ENCODE assay signal across 1 cellular context in the genomic region with DNA sequence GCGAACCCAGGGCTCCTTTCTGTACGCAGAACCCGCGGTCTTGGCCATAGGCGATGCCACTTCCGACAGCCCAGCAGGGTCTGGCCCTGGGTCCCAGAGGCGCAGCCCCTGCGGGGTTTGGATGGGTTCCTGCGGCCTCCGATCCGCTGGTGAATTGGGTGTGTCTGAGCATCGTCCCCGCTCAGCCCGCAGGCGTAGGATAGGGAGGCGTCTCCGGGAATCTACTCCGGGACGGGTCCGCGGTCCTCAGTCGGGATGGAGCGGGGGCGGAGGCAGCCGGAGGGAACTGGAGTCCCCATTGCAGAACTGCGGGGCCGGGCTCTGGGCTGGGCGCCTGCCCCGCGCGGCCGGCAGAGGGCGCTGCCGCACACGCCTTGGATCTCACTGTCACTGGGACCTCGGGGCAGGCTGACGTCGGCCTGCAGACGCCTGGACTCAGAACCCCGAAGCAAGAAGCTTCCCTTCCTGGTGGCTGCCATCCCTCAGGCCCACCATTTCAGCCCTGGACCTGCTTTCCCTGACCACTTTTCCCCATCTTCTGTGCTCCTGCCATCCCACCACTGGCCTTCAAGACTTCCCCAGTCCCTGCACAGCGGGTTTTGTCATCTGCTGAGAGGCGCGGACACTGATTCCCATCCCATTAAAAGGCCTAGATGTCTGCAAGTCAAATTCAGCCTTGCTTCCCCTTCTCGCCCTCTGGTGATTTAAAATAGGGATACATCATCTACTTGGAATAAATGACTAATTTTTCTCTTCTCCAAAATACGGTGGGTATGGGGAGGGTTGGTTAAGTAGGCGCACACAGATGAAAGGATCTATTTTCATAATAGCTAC.
A peak's percentile ranks its signal among the peaks of the same experiment; 100 is the strongest.
TF ChIP-seq lines count a peak whose summit lies in the region.

No MANE protein-coding gene starts in this region.

TF ChIP-seq in HepG2, 621 proteins besides CTCF, POLR2A, EP300 and RAD21 (continued from another document and continues in another):
- TF ChIP-seq, protein P1, sequence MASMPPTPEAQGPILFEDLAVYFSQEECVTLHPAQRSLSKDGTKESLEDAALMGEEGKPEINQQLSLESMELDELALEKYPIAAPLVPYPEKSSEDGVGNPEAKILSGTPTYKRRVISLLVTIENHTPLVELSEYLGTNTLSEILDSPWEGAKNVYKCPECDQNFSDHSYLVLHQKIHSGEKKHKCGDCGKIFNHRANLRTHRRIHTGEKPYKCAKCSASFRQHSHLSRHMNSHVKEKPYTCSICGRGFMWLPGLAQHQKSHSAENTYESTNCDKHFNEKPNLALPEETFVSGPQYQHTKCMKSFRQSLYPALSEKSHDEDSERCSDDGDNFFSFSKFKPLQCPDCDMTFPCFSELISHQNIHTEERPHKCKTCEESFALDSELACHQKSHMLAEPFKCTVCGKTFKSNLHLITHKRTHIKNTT (CRISPR knock-in tag; IDR thresholded peaks at IDR 0.05), result no peak
- TF ChIP-seq, protein P2, sequence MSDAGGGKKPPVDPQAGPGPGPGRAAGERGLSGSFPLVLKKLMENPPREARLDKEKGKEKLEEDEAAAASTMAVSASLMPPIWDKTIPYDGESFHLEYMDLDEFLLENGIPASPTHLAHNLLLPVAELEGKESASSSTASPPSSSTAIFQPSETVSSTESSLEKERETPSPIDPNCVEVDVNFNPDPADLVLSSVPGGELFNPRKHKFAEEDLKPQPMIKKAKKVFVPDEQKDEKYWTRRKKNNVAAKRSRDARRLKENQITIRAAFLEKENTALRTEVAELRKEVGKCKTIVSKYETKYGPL (CRISPR knock-in tag; IDR thresholded peaks at IDR 0.05), result no peak
- TF ChIP-seq ZNF790 (CRISPR knock-in tag; IDR thresholded peaks at IDR 0.05; ENCODE audit: borderline replicate concordance) (0 out of 2 replicates have a peak, but pooled peaks have one; percentile 41), ZNF577 (CRISPR knock-in tag; IDR thresholded peaks at IDR 0.05; ENCODE audit: borderline replicate concordance, low read depth) (no peak), HOXD1 (CRISPR knock-in tag; IDR thresholded peaks at IDR 0.05) (0 out of 2 replicates have a peak, but pooled peaks have one; percentile 30), ZNF546 (CRISPR knock-in tag; conservative IDR thresholded peaks at IDR 0.05) (no peak), ZNF788 (CRISPR knock-in tag; IDR thresholded peaks at IDR 0.05; ENCODE audit: borderline replicate concordance) (0 out of 2 replicates have a peak, but pooled peaks have one; percentile 21), SIN3A (IDR thresholded peaks at IDR 0.05; ENCODE audit: borderline replicate concordance, low read depth, low read length) (no peak), KDM3A (CRISPR knock-in tag; IDR thresholded peaks at IDR 0.05; ENCODE audit: low read depth) (peak; percentile 62; the same call in 1 of the 2 replicates), MIER3 (CRISPR knock-in tag; IDR thresholded peaks at IDR 0.05; ENCODE audit: borderline replicate concordance) (no peak), TARDBP (CRISPR knock-in tag; IDR thresholded peaks at IDR 0.05) (no peak), MYC (CRISPR knock-in tag; IDR thresholded peaks at IDR 0.05; ENCODE audit: borderline replicate concordance) (peak; percentile 30; the same call in 1 of the 2 replicates), FOXJ3 (CRISPR knock-in tag; IDR thresholded peaks at IDR 0.05; ENCODE audit: borderline replicate concordance) (no peak), MXI1 (IDR thresholded peaks at IDR 0.05; ENCODE audit: borderline replicate concordance, low read depth, low read length) (no peak), ZNF724P (CRISPR knock-in tag; IDR thresholded peaks at IDR 0.05; ENCODE audit: borderline replicate concordance) (no peak), RBFOX2 (IDR thresholded peaks at IDR 0.05; ENCODE audit: low read depth, low read length) (no peak), SALL1 (CRISPR knock-in tag; IDR thresholded peaks at IDR 0.05) (peak; percentile 43; the same call in 1 of the 2 replicates), NR2C2 (CRISPR knock-in tag; IDR thresholded peaks at IDR 0.05; ENCODE audit: borderline replicate concordance) (no peak), ZNF484 (CRISPR knock-in tag; IDR thresholded peaks at IDR 0.05; ENCODE audit: borderline replicate concordance, low read depth) (no peak), ZNF567 (CRISPR knock-in tag; IDR thresholded peaks at IDR 0.05; ENCODE audit: borderline replicate concordance) (no peak), SP140L (CRISPR knock-in tag; IDR thresholded peaks at IDR 0.05; ENCODE audit: borderline replicate concordance) (no peak), KDM4B (CRISPR knock-in tag; IDR thresholded peaks at IDR 0.05) (0 out of 2 replicates have a peak, but pooled peaks have one; percentile 17), HNRNPK (IDR thresholded peaks at IDR 0.05; ENCODE audit: low read depth, low read length, poor library complexity, severe bottlenecking) (no peak), ETV5 (CRISPR knock-in tag; IDR thresholded peaks at IDR 0.05; ENCODE audit: borderline replicate concordance) (no peak), ZFP37 (CRISPR knock-in tag; IDR thresholded peaks at IDR 0.05; ENCODE audit: borderline replicate concordance) (no peak), CREB1 (IDR thresholded peaks at IDR 0.05) (no peak), CREB1 (CRISPR knock-in tag; IDR thresholded peaks at IDR 0.05) (no peak)
- TF ChIP-seq, protein P3, sequence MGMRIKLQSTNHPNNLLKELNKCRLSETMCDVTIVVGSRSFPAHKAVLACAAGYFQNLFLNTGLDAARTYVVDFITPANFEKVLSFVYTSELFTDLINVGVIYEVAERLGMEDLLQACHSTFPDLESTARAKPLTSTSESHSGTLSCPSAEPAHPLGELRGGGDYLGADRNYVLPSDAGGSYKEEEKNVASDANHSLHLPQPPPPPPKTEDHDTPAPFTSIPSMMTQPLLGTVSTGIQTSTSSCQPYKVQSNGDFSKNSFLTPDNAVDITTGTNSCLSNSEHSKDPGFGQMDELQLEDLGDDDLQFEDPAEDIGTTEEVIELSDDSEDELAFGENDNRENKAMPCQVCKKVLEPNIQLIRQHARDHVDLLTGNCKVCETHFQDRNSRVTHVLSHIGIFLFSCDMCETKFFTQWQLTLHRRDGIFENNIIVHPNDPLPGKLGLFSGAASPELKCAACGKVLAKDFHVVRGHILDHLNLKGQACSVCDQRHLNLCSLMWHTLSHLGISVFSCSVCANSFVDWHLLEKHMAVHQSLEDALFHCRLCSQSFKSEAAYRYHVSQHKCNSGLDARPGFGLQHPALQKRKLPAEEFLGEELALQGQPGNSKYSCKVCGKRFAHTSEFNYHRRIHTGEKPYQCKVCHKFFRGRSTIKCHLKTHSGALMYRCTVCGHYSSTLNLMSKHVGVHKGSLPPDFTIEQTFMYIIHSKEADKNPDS (CRISPR knock-in tag; IDR thresholded peaks at IDR 0.05), result no peak
- TF ChIP-seq, protein P4, sequence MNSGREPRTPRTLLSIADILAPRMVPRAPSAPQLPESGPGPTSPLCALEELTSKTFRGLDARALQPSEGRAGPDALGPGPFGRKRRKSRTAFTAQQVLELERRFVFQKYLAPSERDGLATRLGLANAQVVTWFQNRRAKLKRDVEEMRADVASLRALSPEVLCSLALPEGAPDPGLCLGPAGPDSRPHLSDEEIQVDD (CRISPR knock-in tag; IDR thresholded peaks at IDR 0.05; ENCODE audit: borderline replicate concordance), result no peak
- TF ChIP-seq, protein P5, sequence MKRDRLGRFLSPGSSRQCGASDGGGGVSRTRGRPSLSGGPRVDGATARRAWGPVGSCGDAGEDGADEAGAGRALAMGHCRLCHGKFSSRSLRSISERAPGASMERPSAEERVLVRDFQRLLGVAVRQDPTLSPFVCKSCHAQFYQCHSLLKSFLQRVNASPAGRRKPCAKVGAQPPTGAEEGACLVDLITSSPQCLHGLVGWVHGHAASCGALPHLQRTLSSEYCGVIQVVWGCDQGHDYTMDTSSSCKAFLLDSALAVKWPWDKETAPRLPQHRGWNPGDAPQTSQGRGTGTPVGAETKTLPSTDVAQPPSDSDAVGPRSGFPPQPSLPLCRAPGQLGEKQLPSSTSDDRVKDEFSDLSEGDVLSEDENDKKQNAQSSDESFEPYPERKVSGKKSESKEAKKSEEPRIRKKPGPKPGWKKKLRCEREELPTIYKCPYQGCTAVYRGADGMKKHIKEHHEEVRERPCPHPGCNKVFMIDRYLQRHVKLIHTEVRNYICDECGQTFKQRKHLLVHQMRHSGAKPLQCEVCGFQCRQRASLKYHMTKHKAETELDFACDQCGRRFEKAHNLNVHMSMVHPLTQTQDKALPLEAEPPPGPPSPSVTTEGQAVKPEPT (CRISPR knock-in tag; IDR thresholded peaks at IDR 0.05; ENCODE audit: low read depth), result no peak
- TF ChIP-seq, protein P6, sequence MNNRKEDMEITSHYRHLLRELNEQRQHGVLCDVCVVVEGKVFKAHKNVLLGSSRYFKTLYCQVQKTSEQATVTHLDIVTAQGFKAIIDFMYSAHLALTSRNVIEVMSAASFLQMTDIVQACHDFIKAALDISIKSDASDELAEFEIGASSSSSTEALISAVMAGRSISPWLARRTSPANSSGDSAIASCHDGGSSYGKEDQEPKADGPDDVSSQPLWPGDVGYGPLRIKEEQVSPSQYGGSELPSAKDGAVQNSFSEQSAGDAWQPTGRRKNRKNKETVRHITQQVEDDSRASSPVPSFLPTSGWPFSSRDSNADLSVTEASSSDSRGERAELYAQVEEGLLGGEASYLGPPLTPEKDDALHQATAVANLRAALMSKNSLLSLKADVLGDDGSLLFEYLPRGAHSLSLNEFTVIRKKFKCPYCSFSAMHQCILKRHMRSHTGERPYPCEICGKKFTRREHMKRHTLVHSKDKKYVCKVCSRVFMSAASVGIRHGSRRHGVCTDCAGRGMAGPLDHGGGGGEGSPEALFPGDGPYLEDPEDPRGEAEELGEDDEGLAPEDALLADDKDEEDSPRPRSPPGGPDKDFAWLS (CRISPR knock-in tag; IDR thresholded peaks at IDR 0.05; ENCODE audit: borderline replicate concordance), result no peak
- TF ChIP-seq, protein P7, sequence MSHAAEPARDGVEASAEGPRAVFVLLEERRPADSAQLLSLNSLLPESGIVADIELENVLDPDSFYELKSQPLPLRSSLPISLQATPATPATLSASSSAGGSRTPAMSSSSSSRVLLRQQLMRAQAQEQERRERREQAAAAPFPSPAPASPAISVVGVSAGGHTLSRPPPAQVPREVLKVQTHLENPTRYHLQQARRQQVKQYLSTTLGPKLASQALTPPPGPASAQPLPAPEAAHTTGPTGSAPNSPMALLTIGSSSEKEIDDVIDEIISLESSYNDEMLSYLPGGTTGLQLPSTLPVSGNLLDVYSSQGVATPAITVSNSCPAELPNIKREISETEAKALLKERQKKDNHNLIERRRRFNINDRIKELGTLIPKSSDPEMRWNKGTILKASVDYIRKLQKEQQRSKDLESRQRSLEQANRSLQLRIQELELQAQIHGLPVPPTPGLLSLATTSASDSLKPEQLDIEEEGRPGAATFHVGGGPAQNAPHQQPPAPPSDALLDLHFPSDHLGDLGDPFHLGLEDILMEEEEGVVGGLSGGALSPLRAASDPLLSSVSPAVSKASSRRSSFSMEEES (CRISPR knock-in tag; IDR thresholded peaks at IDR 0.05), result no peak
- TF ChIP-seq, protein P8, sequence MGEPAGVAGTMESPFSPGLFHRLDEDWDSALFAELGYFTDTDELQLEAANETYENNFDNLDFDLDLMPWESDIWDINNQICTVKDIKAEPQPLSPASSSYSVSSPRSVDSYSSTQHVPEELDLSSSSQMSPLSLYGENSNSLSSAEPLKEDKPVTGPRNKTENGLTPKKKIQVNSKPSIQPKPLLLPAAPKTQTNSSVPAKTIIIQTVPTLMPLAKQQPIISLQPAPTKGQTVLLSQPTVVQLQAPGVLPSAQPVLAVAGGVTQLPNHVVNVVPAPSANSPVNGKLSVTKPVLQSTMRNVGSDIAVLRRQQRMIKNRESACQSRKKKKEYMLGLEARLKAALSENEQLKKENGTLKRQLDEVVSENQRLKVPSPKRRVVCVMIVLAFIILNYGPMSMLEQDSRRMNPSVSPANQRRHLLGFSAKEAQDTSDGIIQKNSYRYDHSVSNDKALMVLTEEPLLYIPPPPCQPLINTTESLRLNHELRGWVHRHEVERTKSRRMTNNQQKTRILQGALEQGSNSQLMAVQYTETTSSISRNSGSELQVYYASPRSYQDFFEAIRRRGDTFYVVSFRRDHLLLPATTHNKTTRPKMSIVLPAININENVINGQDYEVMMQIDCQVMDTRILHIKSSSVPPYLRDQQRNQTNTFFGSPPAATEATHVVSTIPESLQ (CRISPR knock-in tag; conservative IDR thresholded peaks at IDR 0.05), result no peak
- TF ChIP-seq, protein P9, sequence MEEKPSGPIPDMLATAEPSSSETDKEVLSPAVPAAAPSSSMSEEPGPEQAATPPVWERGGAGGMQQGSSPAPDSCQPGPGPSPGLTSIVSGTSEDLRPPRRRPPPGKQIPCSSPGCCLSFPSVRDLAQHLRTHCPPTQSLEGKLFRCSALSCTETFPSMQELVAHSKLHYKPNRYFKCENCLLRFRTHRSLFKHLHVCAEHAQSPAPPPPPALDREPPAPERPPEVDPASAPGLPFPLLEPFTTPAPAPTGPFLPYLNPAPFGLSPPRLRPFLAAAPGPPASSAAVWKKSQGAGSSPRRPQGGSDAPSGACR (CRISPR knock-in tag; IDR thresholded peaks at IDR 0.05), result no peak
- TF ChIP-seq, protein P10, sequence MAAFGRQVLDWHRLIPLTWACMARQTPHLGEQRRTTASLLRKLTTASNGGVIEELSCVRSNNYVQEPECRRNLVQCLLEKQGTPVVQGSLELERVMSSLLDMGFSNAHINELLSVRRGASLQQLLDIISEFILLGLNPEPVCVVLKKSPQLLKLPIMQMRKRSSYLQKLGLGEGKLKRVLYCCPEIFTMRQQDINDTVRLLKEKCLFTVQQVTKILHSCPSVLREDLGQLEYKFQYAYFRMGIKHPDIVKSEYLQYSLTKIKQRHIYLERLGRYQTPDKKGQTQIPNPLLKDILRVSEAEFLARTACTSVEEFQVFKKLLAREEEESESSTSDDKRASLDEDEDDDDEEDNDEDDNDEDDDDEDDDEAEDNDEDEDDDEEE (CRISPR knock-in tag; IDR thresholded peaks at IDR 0.05), result no peak
- TF ChIP-seq, protein P11, sequence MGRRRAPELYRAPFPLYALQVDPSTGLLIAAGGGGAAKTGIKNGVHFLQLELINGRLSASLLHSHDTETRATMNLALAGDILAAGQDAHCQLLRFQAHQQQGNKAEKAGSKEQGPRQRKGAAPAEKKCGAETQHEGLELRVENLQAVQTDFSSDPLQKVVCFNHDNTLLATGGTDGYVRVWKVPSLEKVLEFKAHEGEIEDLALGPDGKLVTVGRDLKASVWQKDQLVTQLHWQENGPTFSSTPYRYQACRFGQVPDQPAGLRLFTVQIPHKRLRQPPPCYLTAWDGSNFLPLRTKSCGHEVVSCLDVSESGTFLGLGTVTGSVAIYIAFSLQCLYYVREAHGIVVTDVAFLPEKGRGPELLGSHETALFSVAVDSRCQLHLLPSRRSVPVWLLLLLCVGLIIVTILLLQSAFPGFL (CRISPR knock-in tag; IDR thresholded peaks at IDR 0.05), result no peak
- TF ChIP-seq, protein P12, sequence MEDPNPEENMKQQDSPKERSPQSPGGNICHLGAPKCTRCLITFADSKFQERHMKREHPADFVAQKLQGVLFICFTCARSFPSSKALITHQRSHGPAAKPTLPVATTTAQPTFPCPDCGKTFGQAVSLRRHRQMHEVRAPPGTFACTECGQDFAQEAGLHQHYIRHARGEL (CRISPR knock-in tag; IDR thresholded peaks at IDR 0.05), result no peak
- TF ChIP-seq, protein P13, sequence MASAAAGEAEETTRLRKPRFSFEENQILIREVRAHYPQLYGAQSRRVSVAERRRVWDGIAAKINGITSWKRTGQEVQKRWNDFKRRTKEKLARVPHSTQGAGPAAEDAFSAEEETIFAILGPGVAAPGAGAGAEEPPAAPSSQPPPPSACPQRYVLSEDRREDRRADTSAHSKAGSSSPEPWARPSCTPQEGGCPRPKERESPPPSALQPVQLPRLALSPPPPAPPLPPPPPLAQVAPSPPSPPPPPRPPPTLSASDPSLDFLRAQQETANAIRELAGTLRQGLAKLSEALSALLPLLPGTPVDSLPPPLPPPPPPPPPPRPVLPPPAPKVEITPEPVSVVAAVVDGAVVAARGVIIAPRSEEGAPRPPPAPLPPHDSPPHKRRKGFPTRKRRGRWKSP (CRISPR knock-in tag; IDR thresholded peaks at IDR 0.05), result 0 out of 2 replicates have a peak, but pooled peaks have one; percentile 33
- TF ChIP-seq, protein P14, sequence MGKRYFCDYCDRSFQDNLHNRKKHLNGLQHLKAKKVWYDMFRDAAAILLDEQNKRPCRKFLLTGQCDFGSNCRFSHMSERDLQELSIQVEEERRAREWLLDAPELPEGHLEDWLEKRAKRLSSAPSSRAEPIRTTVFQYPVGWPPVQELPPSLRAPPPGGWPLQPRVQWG (CRISPR knock-in tag; IDR thresholded peaks at IDR 0.05; ENCODE audit: borderline replicate concordance, low read depth), result no peak
